ENCODE assay signal across 13 cellular contexts in the genomic region with DNA sequence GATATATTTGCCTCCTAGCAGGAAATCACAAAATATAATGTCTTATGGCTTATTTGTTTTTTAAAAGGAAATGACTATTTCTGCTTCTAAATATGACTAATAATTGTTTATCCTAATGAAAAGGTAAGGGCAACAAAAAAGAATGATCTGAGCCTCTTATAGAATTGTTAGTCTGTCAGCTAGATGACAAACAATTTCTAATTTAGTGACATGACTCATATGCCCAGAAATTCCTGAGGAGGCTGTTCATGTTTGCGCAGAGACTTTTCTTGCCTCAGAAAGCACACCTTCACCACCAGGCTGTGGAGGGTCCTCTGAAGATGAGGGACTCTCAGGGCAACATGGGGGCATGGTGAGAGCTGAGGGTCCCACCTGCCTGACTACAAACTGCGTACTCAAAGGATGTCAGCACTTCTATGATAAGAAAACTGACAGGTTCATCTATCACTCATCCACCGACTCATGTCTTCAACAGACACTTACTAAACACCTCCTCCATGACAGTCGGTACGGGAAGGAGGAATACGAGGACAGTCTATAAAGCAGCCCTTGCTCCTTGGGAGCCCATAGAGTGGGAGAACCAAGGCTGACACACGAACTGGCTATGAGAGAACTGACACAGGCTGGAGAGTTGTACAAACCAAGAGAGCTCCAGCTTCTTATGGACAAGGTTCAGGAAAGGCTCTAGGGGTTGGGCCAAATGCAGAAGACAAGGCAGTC.
DNase-seq lines count a peak whose midpoint lies in the region; ATAC-seq and TF ChIP-seq lines count a peak whose summit lies in the region.
"Had no signal": no experiment of that assay in that cellular context is flagged by ENCODE, and none has a peak within 500 bp of the region (broad histone marks: within the 10 kb centered on the region; RNA-seq: fewer than 3 reads in every experiment).

No MANE protein-coding gene starts in this region.

- TF ChIP-seq CTCF in Calu3 (IDR thresholded peaks at IDR 0.05; ENCODE audit: unreplicated experiment) (no peak), epithelial cell of esophagus (IDR thresholded peaks at IDR 0.05; ENCODE audit: insufficient read depth, low read depth, low read length, missing control alignments) (no peak), left lung (IDR thresholded peaks at IDR 0.05) (no peak), mucosa of descending colon (IDR thresholded peaks at IDR 0.05) (no peak)

- H3K4me1 ChIP-seq in left lung (no peaks in the 10 kb centered on the region), mucosa of descending colon (ENCODE audit: low read depth) (no peaks in the 10 kb centered on the region)

- no peaks in the 10 kb centered on the region for H3K27me3 ChIP-seq in left lung
- H3K27me3 ChIP-seq: dorsolateral prefrontal cortex had no signal

- BruUV-seq in Calu3 (replicated peaks; lab: Mats Ljungman, UMichigan): no TSS peak

- intact Hi-C loops in Calu3 (cut with micrococcal nuclease; ENCODE audit: unreplicated experiment): loop anchor here (5.0 kb wide), 1 partner anchor 306 kb away; no protein-coding TSS in a partner anchor
- intact Hi-C loops in left lung (cut with DNase I): no loop called here
- intact Hi-C loops in mucosa of descending colon (cut with DNase I, micrococcal nuclease): no loop called here

- peak; percentile 58 for ATAC-seq in left lung
- no peak for ATAC-seq in mucosa of descending colon
- ATAC-seq in HG02588 (IDR thresholded peaks at IDR 0.05; ENCODE audit: unreplicated experiment): no peak
- ATAC-seq: activated naive CD4-positive, alpha-beta T cell treated with anti-CD3 and anti-CD28 coated beads, Interleukin-2, amount 50 U/mL, for 72 hours; naive thymus-derived CD8-positive, alpha-beta T cell had no signal

- H3K9me3 ChIP-seq in left lung (no peaks in the 10 kb centered on the region), mucosa of descending colon (no peaks in the 10 kb centered on the region)

- H3K9me3 Mint-ChIP-seq in Calu3 (ENCODE audit: low read depth, unreplicated experiment): no peaks in the 10 kb centered on the region
- H3K9me3 Mint-ChIP-seq: activated naive CD4-positive, alpha-beta T cell treated with anti-CD3 and anti-CD28 coated beads, Interleukin-2, amount 50 U/mL, for 72 hours; naive thymus-derived CD8-positive, alpha-beta T cell had no signal

- H3K36me3 ChIP-seq in left lung: no peaks in the 10 kb centered on the region
- no peaks in the 10 kb centered on the region for H3K36me3 ChIP-seq in mucosa of descending colon (ENCODE audit: low read depth)

- no peak overlapping the region for H3K27ac ChIP-seq in left lung
- H3K27ac ChIP-seq: dorsolateral prefrontal cortex had no signal

- no peak overlapping the region for H3K4me3 Mint-ChIP-seq in Calu3 (ENCODE audit: low read depth, unreplicated experiment)
- H3K4me3 Mint-ChIP-seq: naive thymus-derived CD8-positive, alpha-beta T cell had no signal

- DNase-seq in Calu3 (peak; percentile 43), NCI-H460 (ENCODE audit: extremely low read depth, low read depth) (peak; percentile 43), epithelial cell of esophagus (ENCODE audit: low read depth) (peak; percentile 79), left lung (no peak), mucosa of descending colon (no peak)
- DNase-seq in stimulated activated CD4-positive, alpha-beta T cell treated with anti-CD3 and anti-CD28 coated beads, Interleukin-4, amount 100 ng/mL, for 1 hour: no peak
- DNase-seq in activated CD4-positive, alpha-beta T cell treated with anti-CD3 and anti-CD28 coated beads, Interleukin-2, amount 50 U/mL, for 4 hours: no peak
- DNase-seq: dorsolateral prefrontal cortex; GDM1; naive thymus-derived CD8-positive, alpha-beta T cell; NCI-H1930 had no signal

- H3K4me3 ChIP-seq in epithelial cell of esophagus (ENCODE audit: low read length) (no peak overlapping the region), left lung (no peak overlapping the region), mucosa of descending colon (no peak overlapping the region)
- H3K4me3 ChIP-seq: dorsolateral prefrontal cortex had no signal

- peak overlapping the region; percentile 53 for H3K27ac Mint-ChIP-seq in Calu3 (ENCODE audit: unreplicated experiment)
- H3K27ac Mint-ChIP-seq: activated naive CD4-positive, alpha-beta T cell treated with anti-CD3 and anti-CD28 coated beads, Interleukin-2, amount 50 U/mL, for 72 hours; naive thymus-derived CD8-positive, alpha-beta T cell had no signal

- no peaks in the 10 kb centered on the region for H3K36me3 Mint-ChIP-seq in Calu3 (ENCODE audit: insufficient read depth, unreplicated experiment)
- H3K36me3 Mint-ChIP-seq: activated naive CD4-positive, alpha-beta T cell treated with anti-CD3 and anti-CD28 coated beads, Interleukin-2, amount 50 U/mL, for 72 hours had no signal

- H3K27me3 Mint-ChIP-seq in Calu3 (ENCODE audit: unreplicated experiment): peaks cover 31% of the 10 kb centered on the region

- CTCF ChIA-PET in Calu3 (lab: Charles Lee): interaction anchor here (0.5 to 1.8 kb wide), 3 partner anchors 13 to 38 kb away, joined by 3 to 4 read pairs (median 3); no protein-coding TSS in a partner anchor

- H3K4me1 Mint-ChIP-seq in Calu3 (ENCODE audit: low read depth, unreplicated experiment): peaks cover 24% of the 10 kb centered on the region

Comparison
In these comparisons a context has a peak if more than half of its experiments do, and no peak if none do; other contexts are left out.
1. DNase-seq: peak in Calu3 (single experiment), NCI-H460 (single experiment) and epithelial cell of esophagus (single experiment); none in left lung (0 of 2), mucosa of descending colon (0 of 3), stimulated activated CD4-positive, alpha-beta T cell treated with anti-CD3 and anti-CD28 coated beads, Interleukin-4, amount 100 ng/mL, for 1 hour (single experiment) and activated CD4-positive, alpha-beta T cell treated with anti-CD3 and anti-CD28 coated beads, Interleukin-2, amount 50 U/mL, for 4 hours (0 of 2).